1 cellular context compared by ENCODE assay signal in genomic region chr11:61870429-61871039, GRCh38.
A peak's percentile ranks its signal among the peaks of the same experiment; 100 is the strongest.
TF ChIP-seq lines count a peak whose summit lies in the region.

No MANE protein-coding gene starts in this region.

TF ChIP-seq in K562, 482 proteins besides CTCF, POLR2A, EP300 and RAD21 (continued from another document):
- TF ChIP-seq, protein P1, sequence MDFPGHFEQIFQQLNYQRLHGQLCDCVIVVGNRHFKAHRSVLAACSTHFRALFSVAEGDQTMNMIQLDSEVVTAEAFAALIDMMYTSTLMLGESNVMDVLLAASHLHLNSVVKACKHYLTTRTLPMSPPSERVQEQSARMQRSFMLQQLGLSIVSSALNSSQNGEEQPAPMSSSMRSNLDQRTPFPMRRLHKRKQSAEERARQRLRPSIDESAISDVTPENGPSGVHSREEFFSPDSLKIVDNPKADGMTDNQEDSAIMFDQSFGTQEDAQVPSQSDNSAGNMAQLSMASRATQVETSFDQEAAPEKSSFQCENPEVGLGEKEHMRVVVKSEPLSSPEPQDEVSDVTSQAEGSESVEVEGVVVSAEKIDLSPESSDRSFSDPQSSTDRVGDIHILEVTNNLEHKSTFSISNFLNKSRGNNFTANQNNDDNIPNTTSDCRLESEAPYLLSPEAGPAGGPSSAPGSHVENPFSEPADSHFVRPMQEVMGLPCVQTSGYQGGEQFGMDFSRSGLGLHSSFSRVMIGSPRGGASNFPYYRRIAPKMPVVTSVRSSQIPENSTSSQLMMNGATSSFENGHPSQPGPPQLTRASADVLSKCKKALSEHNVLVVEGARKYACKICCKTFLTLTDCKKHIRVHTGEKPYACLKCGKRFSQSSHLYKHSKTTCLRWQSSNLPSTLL (IDR thresholded peaks at IDR 0.05) = no peak
- TF ChIP-seq, protein P2, sequence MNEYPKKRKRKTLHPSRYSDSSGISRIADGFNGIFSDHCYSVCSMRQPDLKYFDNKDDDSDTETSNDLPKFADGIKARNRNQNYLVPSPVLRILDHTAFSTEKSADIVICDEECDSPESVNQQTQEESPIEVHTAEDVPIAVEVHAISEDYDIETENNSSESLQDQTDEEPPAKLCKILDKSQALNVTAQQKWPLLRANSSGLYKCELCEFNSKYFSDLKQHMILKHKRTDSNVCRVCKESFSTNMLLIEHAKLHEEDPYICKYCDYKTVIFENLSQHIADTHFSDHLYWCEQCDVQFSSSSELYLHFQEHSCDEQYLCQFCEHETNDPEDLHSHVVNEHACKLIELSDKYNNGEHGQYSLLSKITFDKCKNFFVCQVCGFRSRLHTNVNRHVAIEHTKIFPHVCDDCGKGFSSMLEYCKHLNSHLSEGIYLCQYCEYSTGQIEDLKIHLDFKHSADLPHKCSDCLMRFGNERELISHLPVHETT (CRISPR knock-in tag; conservative IDR thresholded peaks at IDR 0.05 in 1 of 2, IDR thresholded peaks at IDR 0.05 in 1 of 2) = 0 out of 4 replicates have a peak, but pooled peaks of 1 of the 2 experiments have one; percentile 7
- TF ChIP-seq, protein P3, sequence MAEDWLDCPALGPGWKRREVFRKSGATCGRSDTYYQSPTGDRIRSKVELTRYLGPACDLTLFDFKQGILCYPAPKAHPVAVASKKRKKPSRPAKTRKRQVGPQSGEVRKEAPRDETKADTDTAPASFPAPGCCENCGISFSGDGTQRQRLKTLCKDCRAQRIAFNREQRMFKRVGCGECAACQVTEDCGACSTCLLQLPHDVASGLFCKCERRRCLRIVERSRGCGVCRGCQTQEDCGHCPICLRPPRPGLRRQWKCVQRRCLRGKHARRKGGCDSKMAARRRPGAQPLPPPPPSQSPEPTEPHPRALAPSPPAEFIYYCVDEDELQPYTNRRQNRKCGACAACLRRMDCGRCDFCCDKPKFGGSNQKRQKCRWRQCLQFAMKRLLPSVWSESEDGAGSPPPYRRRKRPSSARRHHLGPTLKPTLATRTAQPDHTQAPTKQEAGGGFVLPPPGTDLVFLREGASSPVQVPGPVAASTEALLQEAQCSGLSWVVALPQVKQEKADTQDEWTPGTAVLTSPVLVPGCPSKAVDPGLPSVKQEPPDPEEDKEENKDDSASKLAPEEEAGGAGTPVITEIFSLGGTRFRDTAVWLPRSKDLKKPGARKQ (CRISPR knock-in tag; IDR thresholded peaks at IDR 0.05) = no peak
- TF ChIP-seq CEBPG (CRISPR knock-in tag; IDR thresholded peaks at IDR 0.05) (no peak), CEBPG (tag; conservative IDR thresholded peaks at IDR 0.05 in 1 of 2, IDR thresholded peaks at IDR 0.05 in 1 of 2) (no peak), ETV6 (IDR thresholded peaks at IDR 0.05; ENCODE audit: borderline replicate concordance in 1 of 2, low read depth in 2 of 2, low read length in 1 of 2) (no peak), ETV6 (CRISPR knock-in tag; IDR thresholded peaks at IDR 0.05; ENCODE audit: borderline replicate concordance) (no peak), SPI1 (IDR thresholded peaks at IDR 0.05; ENCODE audit: borderline replicate concordance, low read depth, low read length) (no peak), FUS (optimal IDR thresholded peaks at IDR 0.05; ENCODE audit: low read depth, low read length) (no peak), U2AF2 (optimal IDR thresholded peaks at IDR 0.05; ENCODE audit: low read depth, low read length) (no peak)
- TF ChIP-seq, protein P4, sequence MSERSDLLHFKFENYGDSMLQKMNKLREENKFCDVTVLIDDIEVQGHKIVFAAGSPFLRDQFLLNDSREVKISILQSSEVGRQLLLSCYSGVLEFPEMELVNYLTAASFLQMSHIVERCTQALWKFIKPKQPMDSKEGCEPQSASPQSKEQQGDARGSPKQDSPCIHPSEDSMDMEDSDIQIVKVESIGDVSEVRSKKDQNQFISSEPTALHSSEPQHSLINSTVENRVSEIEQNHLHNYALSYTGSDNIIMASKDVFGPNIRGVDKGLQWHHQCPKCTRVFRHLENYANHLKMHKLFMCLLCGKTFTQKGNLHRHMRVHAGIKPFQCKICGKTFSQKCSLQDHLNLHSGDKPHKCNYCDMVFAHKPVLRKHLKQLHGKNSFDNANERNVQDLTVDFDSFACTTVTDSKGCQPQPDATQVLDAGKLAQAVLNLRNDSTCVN (CRISPR knock-in tag; IDR thresholded peaks at IDR 0.05) = no peak
- TF ChIP-seq, protein P5, sequence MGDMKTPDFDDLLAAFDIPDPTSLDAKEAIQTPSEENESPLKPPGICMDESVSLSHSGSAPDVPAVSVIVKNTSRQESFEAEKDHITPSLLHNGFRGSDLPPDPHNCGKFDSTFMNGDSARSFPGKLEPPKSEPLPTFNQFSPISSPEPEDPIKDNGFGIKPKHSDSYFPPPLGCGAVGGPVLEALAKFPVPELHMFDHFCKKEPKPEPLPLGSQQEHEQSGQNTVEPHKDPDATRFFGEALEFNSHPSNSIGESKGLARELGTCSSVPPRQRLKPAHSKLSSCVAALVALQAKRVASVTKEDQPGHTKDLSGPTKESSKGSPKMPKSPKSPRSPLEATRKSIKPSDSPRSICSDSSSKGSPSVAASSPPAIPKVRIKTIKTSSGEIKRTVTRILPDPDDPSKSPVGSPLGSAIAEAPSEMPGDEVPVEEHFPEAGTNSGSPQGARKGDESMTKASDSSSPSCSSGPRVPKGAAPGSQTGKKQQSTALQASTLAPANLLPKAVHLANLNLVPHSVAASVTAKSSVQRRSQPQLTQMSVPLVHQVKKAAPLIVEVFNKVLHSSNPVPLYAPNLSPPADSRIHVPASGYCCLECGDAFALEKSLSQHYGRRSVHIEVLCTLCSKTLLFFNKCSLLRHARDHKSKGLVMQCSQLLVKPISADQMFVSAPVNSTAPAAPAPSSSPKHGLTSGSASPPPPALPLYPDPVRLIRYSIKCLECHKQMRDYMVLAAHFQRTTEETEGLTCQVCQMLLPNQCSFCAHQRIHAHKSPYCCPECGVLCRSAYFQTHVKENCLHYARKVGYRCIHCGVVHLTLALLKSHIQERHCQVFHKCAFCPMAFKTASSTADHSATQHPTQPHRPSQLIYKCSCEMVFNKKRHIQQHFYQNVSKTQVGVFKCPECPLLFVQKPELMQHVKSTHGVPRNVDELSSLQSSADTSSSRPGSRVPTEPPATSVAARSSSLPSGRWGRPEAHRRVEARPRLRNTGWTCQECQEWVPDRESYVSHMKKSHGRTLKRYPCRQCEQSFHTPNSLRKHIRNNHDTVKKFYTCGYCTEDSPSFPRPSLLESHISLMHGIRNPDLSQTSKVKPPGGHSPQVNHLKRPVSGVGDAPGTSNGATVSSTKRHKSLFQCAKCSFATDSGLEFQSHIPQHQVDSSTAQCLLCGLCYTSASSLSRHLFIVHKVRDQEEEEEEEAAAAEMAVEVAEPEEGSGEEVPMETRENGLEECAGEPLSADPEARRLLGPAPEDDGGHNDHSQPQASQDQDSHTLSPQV (IDR thresholded peaks at IDR 0.05) = no peak
